ENCODE assay signal across 8 cellular contexts in the genomic region with DNA sequence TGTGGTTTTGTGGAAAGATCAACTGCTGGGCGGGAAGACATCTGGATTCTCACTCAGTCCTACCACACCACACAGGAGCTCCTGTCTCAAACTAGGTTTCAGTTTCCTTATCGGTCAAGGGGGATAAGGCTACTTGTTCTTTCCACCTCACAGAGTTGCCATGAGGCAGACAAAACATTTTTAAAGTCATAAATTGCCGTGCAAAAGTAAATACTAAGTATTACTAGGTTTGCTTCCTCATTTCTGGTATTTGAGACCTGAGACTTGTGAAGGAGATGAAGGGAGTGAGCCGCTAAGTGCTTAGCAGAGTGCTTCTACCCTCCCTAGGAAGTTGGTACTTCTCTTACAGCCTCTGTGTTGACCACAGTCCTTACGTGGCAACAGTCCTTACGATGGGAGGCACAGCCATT.
A peak's percentile ranks its signal among the peaks of the same experiment; 100 is the strongest.
DNase-seq lines count a peak whose midpoint lies in the region; ATAC-seq and TF ChIP-seq lines count a peak whose summit lies in the region.

No MANE protein-coding gene starts in this region.

- H3K4me1 ChIP-seq in OCI-LY3 (ENCODE audit: low read length) (peaks cover 9% of the 10 kb centered on the region), duodenal mucosa (ENCODE audit: control insufficient read depth in 1 of 2, insufficient read depth in 2 of 2, low read length in 2 of 2) (peaks cover 27 to 29% of the 10 kb centered on the region in 2 donors), neuron (ENCODE audit: insufficient read depth, low read length) (peaks cover 14% of the 10 kb centered on the region)

- peak overlapping the region; percentile 58; the same call in 1 of the 2 replicates for H3K27ac ChIP-seq in OCI-LY3 (ENCODE audit: low read length)
- H3K27ac ChIP-seq in duodenal mucosa (ENCODE audit: low read depth, low read length) = peak overlapping the region; percentile 15

- H3K79me2 ChIP-seq in OCI-LY3 (ENCODE audit: low read length) = peaks cover 23% of the 10 kb centered on the region

- H3K27me3 Mint-ChIP-seq in activated T-cell treated with anti-CD3 and anti-CD28 coated beads, Interleukin-2, amount 50 U/mL, for 24 hours = no peaks in the 10 kb centered on the region

- H3K4me3 ChIP-seq in OCI-LY3 (ENCODE audit: low read length) (peak overlapping the region; percentile 90), duodenal mucosa (ENCODE audit: low read depth in 1 of 2, low read length in 2 of 2) (peak overlapping the region; percentile 80 to 87), neuron (ENCODE audit: low read length) (peak overlapping the region; percentile 74)

- H3K36me3 ChIP-seq in OCI-LY3 (replicated peaks; ENCODE audit: low read depth, low read length) (peaks cover 22% of the 10 kb centered on the region), duodenal mucosa (ENCODE audit: control insufficient read depth in 1 of 2, insufficient read depth in 2 of 2, low read length in 2 of 2) (peaks cover 26 to 27% of the 10 kb centered on the region in 2 donors), neuron (ENCODE audit: insufficient read depth, low read length) (peaks cover 20% of the 10 kb centered on the region)

- no peak for TF ChIP-seq CTCF in OCI-LY3 (IDR thresholded peaks at IDR 0.05; ENCODE audit: low read depth, low read length)

- peak overlapping the region; percentile 91 for H3K4me3 Mint-ChIP-seq in activated T-cell treated with anti-CD3 and anti-CD28 coated beads, Interleukin-2, amount 50 U/mL, for 24 hours

- no peaks in the 10 kb centered on the region for H3K9me3 Mint-ChIP-seq in activated T-cell treated with anti-CD3 and anti-CD28 coated beads, Interleukin-2, amount 50 U/mL, for 24 hours

- peak; percentile 33 for ATAC-seq in HG02852 (IDR thresholded peaks at IDR 0.05; ENCODE audit: unreplicated experiment)

- H3K27me3 ChIP-seq in OCI-LY3 (ENCODE audit: low read depth, low read length) (no peaks in the 10 kb centered on the region), duodenal mucosa (ENCODE audit: control insufficient read depth in 1 of 2, insufficient read depth in 2 of 2, low read length in 2 of 2) (no peaks in the 10 kb centered on the region), neuron (ENCODE audit: insufficient read depth, low read length) (no peaks in the 10 kb centered on the region)

- 0 out of 2 replicates have a peak, but pooled peaks cover 4% of the 10 kb centered on the region for H4K20me1 ChIP-seq in OCI-LY3 (ENCODE audit: insufficient read depth, low read length)

- peaks cover 29% of the 10 kb centered on the region for H3K4me1 Mint-ChIP-seq in activated T-cell treated with anti-CD3 and anti-CD28 coated beads, Interleukin-2, amount 50 U/mL, for 24 hours (ENCODE audit: low read depth)

- peak overlapping the region; percentile 99 for H3K4me2 ChIP-seq in OCI-LY3 (ENCODE audit: low read length)

- H3K36me3 Mint-ChIP-seq in activated T-cell treated with anti-CD3 and anti-CD28 coated beads, Interleukin-2, amount 50 U/mL, for 24 hours (ENCODE audit: low read depth) = peaks cover 62% of the 10 kb centered on the region

- H2AFZ ChIP-seq in OCI-LY3 (ENCODE audit: low read depth, low read length) = peak overlapping the region; percentile 1; the same call in 1 of the 2 replicates
- no peak overlapping the region for H2AFZ ChIP-seq in neuron (ENCODE audit: low read depth, low read length)

- peak overlapping the region; percentile 88 for H3K9ac ChIP-seq in OCI-LY3 (ENCODE audit: low read length)
- peak overlapping the region; percentile 79 to 94 for H3K9ac ChIP-seq in duodenal mucosa (ENCODE audit: low read depth in 1 of 2, low read length in 2 of 2)

- H3K27ac Mint-ChIP-seq in activated T-cell treated with anti-CD3 and anti-CD28 coated beads, Interleukin-2, amount 50 U/mL, for 24 hours = peak overlapping the region; percentile 96

- no peak for DNase-seq in activated T-cell treated with anti-CD3 and anti-CD28 coated beads, Interleukin-2, amount 50 U/mL, for 24 hours
- no peak for DNase-seq in activated T-cell treated with anti-CD3 and anti-CD28 coated beads, Interleukin-2, amount 50 U/mL, for 1 hour
- no peak for DNase-seq in cerebellar nuclear complex (lab: John Stamatoyannopoulos, UW)
- no peak for DNase-seq in NCI-H748 treated with DMSO at 0.1 percent for 48 hours (lab: John Stamatoyannopoulos, UW)

- H3K9me3 ChIP-seq in OCI-LY3 (ENCODE audit: insufficient read depth, low read length) (no peaks in the 10 kb centered on the region), duodenal mucosa (ENCODE audit: control insufficient read depth in 1 of 2, low read length in 2 of 2) (no peaks in the 10 kb centered on the region), neuron (ENCODE audit: low read length) (no peaks in the 10 kb centered on the region)
